Comparison of ENCODE assay signal across 28 cellular contexts in genomic region chr16:77396461-77396860, GRCh38. TPM values are rescaled to one million over a fixed set of nuclear protein-coding genes. Genes with fewer than 3 reads are reported as not detected.
"Had no signal": no experiment of that assay in that cellular context is flagged by ENCODE, and none has a peak within 500 bp of the region (broad histone marks: within the 10 kb centered on the region; RNA-seq: fewer than 3 reads in every experiment).

No MANE protein-coding gene starts in this region.

- DNase-seq: naive thymus-derived CD8-positive, alpha-beta T cell; nephron progenitor cell; nucleus accumbens; pancreas; right cardiac atrium; right lobe of liver; sigmoid colon; small intestine; stimulated activated CD4-positive, alpha-beta T cell treated with anti-CD3 and anti-CD28 coated beads, Interleukin-15, amount 100 ng/mL, for 24 hours; stimulated activated CD4-positive, alpha-beta T cell treated with anti-CD3 and anti-CD28 coated beads, Interleukin-2, amount 100 ng/mL, for 24 hours; stimulated activated CD4-positive, alpha-beta T cell treated with anti-CD3 and anti-CD28 coated beads, Interleukin-2, amount 100 ng/mL, for 48 hours; stimulated activated CD4-positive, alpha-beta T cell treated with anti-CD3 and anti-CD28 coated beads, Interleukin-4, amount 100 ng/mL, for 24 hours; stimulated activated naive B cell treated with anti-CD40 and anti-IgM and Interleukin-4, amounts not matched to agents 10 μg/mL and 1 μg/mL and 100 μg/mL, for 72 hours; stimulated activated naive CD4-positive, alpha-beta T cell treated with Interleukin-2 at 50 U/mL for 16 hours; stomach; thyroid gland; transverse colon; upper lobe of left lung had no signal

- H3K4me1 Mint-ChIP-seq: naive thymus-derived CD8-positive, alpha-beta T cell; neural crest cell; stimulated activated effector memory CD8-positive, alpha-beta T cell treated with anti-CD3 and anti-CD28 coated beads, Interleukin-12 subunit alpha, Interleukin-12 subunit beta, amount 100 ng/mL, for 72 hours; stimulated activated naive B cell treated with anti-CD40 and anti-IgM and Interleukin-4, amounts not matched to agents 10 μg/mL and 1 μg/mL and 100 μg/mL, for 72 hours had no signal

- H3K9me3 ChIP-seq: neutrophil, pancreas, prostate gland, right lobe of liver, sigmoid colon, stomach, thoracic aorta, thyroid gland, transverse colon, upper lobe of left lung, vagina had no signal

- H3K36me3 Mint-ChIP-seq: naive thymus-derived CD8-positive, alpha-beta T cell; natural killer cell treated with Interleukin-12 subunit alpha and Interleukin-12 subunit beta and Interleukin-15 and Interleukin-18, amount 100 ng/mL, for 72 hours; stimulated activated effector memory CD8-positive, alpha-beta T cell treated with anti-CD3 and anti-CD28 coated beads, Interleukin-12 subunit alpha, Interleukin-12 subunit beta, amount 100 ng/mL, for 72 hours; stimulated activated naive B cell treated with anti-CD40 and anti-IgM and Interleukin-4, amounts not matched to agents 10 μg/mL and 1 μg/mL and 100 μg/mL, for 72 hours had no signal

- H3K4me3 Mint-ChIP-seq: naive thymus-derived CD8-positive, alpha-beta T cell; natural killer cell treated with Interleukin-12 subunit alpha and Interleukin-12 subunit beta and Interleukin-15 and Interleukin-18, amount 100 ng/mL, for 72 hours; nephron progenitor cell; neural crest cell; stimulated activated effector memory CD8-positive, alpha-beta T cell treated with anti-CD3 and anti-CD28 coated beads, Interleukin-12 subunit alpha, Interleukin-12 subunit beta, amount 100 ng/mL, for 72 hours; stimulated activated naive B cell treated with anti-CD40 and anti-IgM and Interleukin-4, amounts not matched to agents 10 μg/mL and 1 μg/mL and 100 μg/mL, for 72 hours; stimulated activated naive CD8-positive, alpha-beta T cell treated with anti-CD3 and anti-CD28 coated beads, Interleukin-15, Interleukin-2, amounts not matched to agents 100 ng/mL and 50 ng/mL, for 24 hours had no signal

- H3K27ac Mint-ChIP-seq: naive thymus-derived CD8-positive, alpha-beta T cell; natural killer cell treated with Interleukin-12 subunit alpha and Interleukin-12 subunit beta and Interleukin-15 and Interleukin-18, amount 100 ng/mL, for 72 hours; nephron progenitor cell; stimulated activated effector memory CD8-positive, alpha-beta T cell treated with anti-CD3 and anti-CD28 coated beads, Interleukin-12 subunit alpha, Interleukin-12 subunit beta, amount 100 ng/mL, for 72 hours; stimulated activated naive B cell treated with anti-CD40 and anti-IgM and Interleukin-4, amounts not matched to agents 10 μg/mL and 1 μg/mL and 100 μg/mL, for 72 hours; stimulated activated naive CD8-positive, alpha-beta T cell treated with anti-CD3 and anti-CD28 coated beads, Interleukin-15, Interleukin-2, amounts not matched to agents 100 ng/mL and 50 ng/mL, for 24 hours had no signal

- H3K9me3 Mint-ChIP-seq: naive thymus-derived CD8-positive, alpha-beta T cell; natural killer cell treated with Interleukin-12 subunit alpha and Interleukin-12 subunit beta and Interleukin-15 and Interleukin-18, amount 100 ng/mL, for 72 hours; nephron progenitor cell; stimulated activated effector memory CD8-positive, alpha-beta T cell treated with anti-CD3 and anti-CD28 coated beads, Interleukin-12 subunit alpha, Interleukin-12 subunit beta, amount 100 ng/mL, for 72 hours; stimulated activated naive B cell treated with anti-CD40 and anti-IgM and Interleukin-4, amounts not matched to agents 10 μg/mL and 1 μg/mL and 100 μg/mL, for 72 hours had no signal

- ATAC-seq: naive thymus-derived CD8-positive, alpha-beta T cell; natural killer cell treated with Interleukin-12 subunit alpha and Interleukin-12 subunit beta and Interleukin-15 and Interleukin-18, amount 100 ng/mL, for 72 hours; right cardiac atrium; right lobe of liver; stimulated activated effector memory CD8-positive, alpha-beta T cell treated with anti-CD3 and anti-CD28 coated beads, Interleukin-12 subunit alpha, Interleukin-12 subunit beta, amount 100 ng/mL, for 72 hours; stimulated activated naive B cell treated with anti-CD40 and anti-IgM and Interleukin-4, amounts not matched to agents 10 μg/mL and 1 μg/mL and 100 μg/mL, for 72 hours had no signal

RNA-seq across cellular contexts. Expression of gene ADAMTS18, which starts 38.4 kb away (rescaled TPM):
- total RNA-seq: naive thymus-derived CD8-positive, alpha-beta T cell; natural killer cell treated with Interleukin-12 subunit alpha and Interleukin-12 subunit beta and Interleukin-15 and Interleukin-18, amount 100 ng/mL, for 72 hours; osteocyte; right cardiac atrium; right lobe of liver; ureter had no signal
